In genomic region chr12:113425960-113426453, GRCh38 we compare ENCODE assay signal across 1 cellular context.
A peak's percentile ranks its signal among the peaks of the same experiment; 100 is the strongest.
TF ChIP-seq lines count a peak whose summit lies in the region.

No MANE protein-coding gene starts in this region.

TF ChIP-seq in GM12878, 131 proteins besides CTCF, POLR2A, EP300 and RAD21:
- TF ChIP-seq IKZF2 (IDR thresholded peaks at IDR 0.05) (0 out of 4 replicates have a peak, but pooled peaks have one; percentile 33 to 46), RUNX3 (IDR thresholded peaks at IDR 0.05; ENCODE audit: low read length) (peak; percentile 96), MXI1 (IDR thresholded peaks at IDR 0.05; ENCODE audit: low read depth, low read length) (no peak), JUNB (IDR thresholded peaks at IDR 0.05) (peak; percentile 81), BCL11A (IDR thresholded peaks at IDR 0.05; ENCODE audit: low read depth, low read length) (peak; percentile 43; the same call in 1 of the 2 replicates), MTA2 (IDR thresholded peaks at IDR 0.05; ENCODE audit: low read depth) (peak; percentile 77), POU2F2 (IDR thresholded peaks at IDR 0.05; ENCODE audit: borderline replicate concordance, low read depth, low read length) (peak; percentile 75; the same call in 1 of the 3 replicates), MLLT1 (IDR thresholded peaks at IDR 0.05) (peak; percentile 43), IKZF1 (conservative IDR thresholded peaks at IDR 0.05) (0 out of 2 replicates have a peak, but pooled peaks have one; percentile 11), SMARCA5 (IDR thresholded peaks at IDR 0.05) (no peak), KDM1A (IDR thresholded peaks at IDR 0.05; ENCODE audit: borderline replicate concordance) (no peak), NFIC (IDR thresholded peaks at IDR 0.05; ENCODE audit: low read depth, low read length) (peak; percentile 48; the same call in 1 of the 2 replicates), BHLHE40 (IDR thresholded peaks at IDR 0.05; ENCODE audit: borderline replicate concordance in 1 of 2, low read depth in 2 of 2, low read length in 1 of 2) (no peak), CBX5 (IDR thresholded peaks at IDR 0.05; ENCODE audit: low read depth) (no peak), IRF4 (IDR thresholded peaks at IDR 0.05; ENCODE audit: low read depth, low read length) (peak; percentile 67; the same call in 1 of the 2 replicates), CBFB (IDR thresholded peaks at IDR 0.05; ENCODE audit: low read depth) (peak; percentile 82)
- TF ChIP-seq, protein P1, sequence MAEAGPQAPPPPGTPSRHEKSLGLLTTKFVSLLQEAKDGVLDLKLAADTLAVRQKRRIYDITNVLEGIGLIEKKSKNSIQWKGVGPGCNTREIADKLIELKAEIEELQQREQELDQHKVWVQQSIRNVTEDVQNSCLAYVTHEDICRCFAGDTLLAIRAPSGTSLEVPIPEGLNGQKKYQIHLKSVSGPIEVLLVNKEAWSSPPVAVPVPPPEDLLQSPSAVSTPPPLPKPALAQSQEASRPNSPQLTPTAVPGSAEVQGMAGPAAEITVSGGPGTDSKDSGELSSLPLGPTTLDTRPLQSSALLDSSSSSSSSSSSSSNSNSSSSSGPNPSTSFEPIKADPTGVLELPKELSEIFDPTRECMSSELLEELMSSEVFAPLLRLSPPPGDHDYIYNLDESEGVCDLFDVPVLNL (IDR thresholded peaks at IDR 0.05; ENCODE audit: low read depth, low read length), result no peak
